22 cellular contexts compared by ENCODE assay signal in the genomic region with DNA sequence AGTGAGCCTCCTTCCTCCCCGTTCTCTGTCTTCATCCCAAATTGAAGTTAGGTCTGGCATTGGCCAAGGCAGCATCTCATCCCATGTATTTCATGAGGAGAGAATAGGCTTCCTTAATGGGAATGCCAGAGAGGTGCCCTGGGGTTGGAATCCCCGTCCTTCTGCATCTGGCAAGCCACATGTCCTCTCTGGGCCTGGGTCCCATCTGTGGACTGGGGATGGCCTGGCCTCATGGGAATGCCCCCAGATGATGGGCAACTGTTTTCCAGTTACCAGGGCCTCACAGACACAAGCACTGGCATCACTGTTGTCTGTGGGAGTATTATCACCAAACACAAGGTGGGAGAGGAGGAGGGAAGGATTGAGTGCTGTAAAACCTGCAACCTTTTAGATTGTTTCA.
"Had no signal": no experiment of that assay in that cellular context is flagged by ENCODE, and none has a peak within 500 bp of the region (broad histone marks: within the 10 kb centered on the region; RNA-seq: fewer than 3 reads in every experiment).

No MANE protein-coding gene starts in this region.

- H3K9me3 ChIP-seq: gastrocnemius medialis, pancreas, prostate gland, right lobe of liver, suprapubic skin, thyroid gland, upper lobe of left lung, uterus had no signal

- H3K4me1 Mint-ChIP-seq: immature natural killer cell had no signal

- H3K4me2 ChIP-seq: neural progenitor cell had no signal

- H3K27ac ChIP-seq: gastrocnemius medialis, neural progenitor cell, pancreas, prostate gland, right lobe of liver, suprapubic skin, thyroid gland, upper lobe of left lung, uterus had no signal

- H3K4me3 ChIP-seq: gastrocnemius medialis, lung, neural progenitor cell, pancreas, prostate gland, right lobe of liver, suprapubic skin, thyroid gland, upper lobe of left lung, uterus had no signal

- H2AFZ ChIP-seq: neural progenitor cell had no signal

- H3K27me3 ChIP-seq: gastrocnemius medialis, neural progenitor cell, pancreas, right lobe of liver, suprapubic skin, thyroid gland, upper lobe of left lung, uterus had no signal

- H3K9ac ChIP-seq: neural progenitor cell had no signal

- H3K9me3 Mint-ChIP-seq: immature natural killer cell; naive thymus-derived CD4-positive, alpha-beta T cell; neural progenitor cell; stimulated activated effector memory CD8-positive, alpha-beta T cell treated with anti-CD3 and anti-CD28 coated beads, Interleukin-12 subunit alpha, Interleukin-12 subunit beta, amount 100 ng/mL, for 72 hours had no signal

- H3K27ac Mint-ChIP-seq: immature natural killer cell; naive thymus-derived CD4-positive, alpha-beta T cell; neural progenitor cell; stimulated activated effector memory CD8-positive, alpha-beta T cell treated with anti-CD3 and anti-CD28 coated beads, Interleukin-12 subunit alpha, Interleukin-12 subunit beta, amount 100 ng/mL, for 72 hours had no signal

- H3K4me3 Mint-ChIP-seq: immature natural killer cell; naive thymus-derived CD4-positive, alpha-beta T cell; neural progenitor cell; stimulated activated effector memory CD8-positive, alpha-beta T cell treated with anti-CD3 and anti-CD28 coated beads, Interleukin-12 subunit alpha, Interleukin-12 subunit beta, amount 100 ng/mL, for 72 hours had no signal

- H3K4me1 ChIP-seq: gastrocnemius medialis, pancreas, prostate gland, thyroid gland had no signal

- H3K36me3 Mint-ChIP-seq: immature natural killer cell; naive thymus-derived CD4-positive, alpha-beta T cell; neural progenitor cell; stimulated activated effector memory CD8-positive, alpha-beta T cell treated with anti-CD3 and anti-CD28 coated beads, Interleukin-12 subunit alpha, Interleukin-12 subunit beta, amount 100 ng/mL, for 72 hours had no signal

- H3K36me3 ChIP-seq: gastrocnemius medialis, neural progenitor cell, pancreas, prostate gland, right lobe of liver, suprapubic skin, thyroid gland, upper lobe of left lung, uterus had no signal

- DNase-seq: effector memory CD4-positive, alpha-beta T cell; gastrocnemius medialis; immature natural killer cell; left cardiac atrium; left ventricle myocardium superior; mesendoderm; naive thymus-derived CD4-positive, alpha-beta T cell; occipital lobe; pancreas; right lobe of liver; stimulated activated CD4-positive, alpha-beta T cell treated with anti-CD3 and anti-CD28 coated beads, Interleukin-4, amount 100 ng/mL, for 1 hour; stimulated activated CD8-positive, alpha-beta memory T cell treated with anti-CD3 and anti-CD28 coated beads, Interleukin-4, amount 100 ng/mL, for 48 hours; stimulated activated naive CD8-positive, alpha-beta T cell treated with anti-CD3 and anti-CD28 coated beads, Interleukin-15, Interleukin-2, amounts not matched to agents 100 U/mL and 50 U/mL, for 24 hours; thyroid gland; upper lobe of left lung; uterus had no signal

- ATAC-seq: esophagus mucosa; gastrocnemius medialis; left cardiac atrium; left ventricle myocardium superior; naive thymus-derived CD4-positive, alpha-beta T cell; pancreas; right lobe of liver; stimulated activated effector memory CD8-positive, alpha-beta T cell treated with anti-CD3 and anti-CD28 coated beads, Interleukin-12 subunit alpha, Interleukin-12 subunit beta, amount 100 ng/mL, for 72 hours; stimulated activated naive CD8-positive, alpha-beta T cell treated with anti-CD3 and anti-CD28 coated beads, Interleukin-15, Interleukin-2, amounts not matched to agents 100 U/mL and 50 U/mL, for 24 hours had no signal
